In genomic region chr5:56845904-56846479, GRCh38 we compare ENCODE assay signal across 16 cellular contexts. TPM values are rescaled to one million over a fixed set of nuclear protein-coding genes. Genes with fewer than 3 reads are reported as not detected.
DNase-seq lines count a peak whose midpoint lies in the region; ATAC-seq and TF ChIP-seq lines count a peak whose summit lies in the region.
"Had no signal": no experiment of that assay in that cellular context is flagged by ENCODE, and none has a peak within 500 bp of the region (broad histone marks: within the 10 kb centered on the region; RNA-seq: fewer than 3 reads in every experiment).

No MANE protein-coding gene starts in this region.

- H3K27ac Mint-ChIP-seq in activated naive CD4-positive, alpha-beta T cell treated with anti-CD3 and anti-CD28 coated beads, Interleukin-2, amount 10 ng/mL, durations not matched to agents 7 days and 5 days, result peak overlapping the region; percentile 42
- peak overlapping the region; percentile 73 for H3K27ac Mint-ChIP-seq in central memory CD8-positive, alpha-beta T cell (ENCODE audit: low read depth)
- H3K27ac Mint-ChIP-seq in stimulated activated naive B cell treated with anti-CD40 and anti-IgM and Interleukin-4, amounts not matched to agents 10 μg/mL and 1 μg/mL and 100 μg/mL, for 72 hours, result peak overlapping the region; percentile 67
- no peak overlapping the region for H3K27ac Mint-ChIP-seq in activated CD8-positive, alpha-beta T cell treated with anti-CD3 and anti-CD28 coated beads, Interleukin-2, amount 10 ng/mL, durations not matched to agents 7 days and 5 days

- no peaks in the 10 kb centered on the region for H3K9me3 Mint-ChIP-seq in activated naive CD4-positive, alpha-beta T cell treated with anti-CD3 and anti-CD28 coated beads, Interleukin-2, amount 10 ng/mL, durations not matched to agents 7 days and 5 days
- H3K9me3 Mint-ChIP-seq in central memory CD8-positive, alpha-beta T cell, result no peaks in the 10 kb centered on the region
- H3K9me3 Mint-ChIP-seq in stimulated activated naive B cell treated with anti-CD40 and anti-IgM and Interleukin-4, amounts not matched to agents 10 μg/mL and 1 μg/mL and 100 μg/mL, for 72 hours, result no peaks in the 10 kb centered on the region
- H3K9me3 Mint-ChIP-seq in activated CD8-positive, alpha-beta T cell treated with anti-CD3 and anti-CD28 coated beads, Interleukin-2, amount 10 ng/mL, durations not matched to agents 7 days and 5 days (ENCODE audit: insufficient read depth), result no peaks in the 10 kb centered on the region

- DNase-seq in activated naive CD4-positive, alpha-beta T cell treated with anti-CD3 and anti-CD28 coated beads, Interleukin-2, amount 10 ng/mL, durations not matched to agents 7 days and 5 days, result no peak
- no peak for DNase-seq in activated naive CD4-positive, alpha-beta T cell treated with Interleukin-2 at 50 U/mL for 16 hours
- DNase-seq in HEK293T (ENCODE audit: extremely low spot score) (no peak), NCI-H1105 treated with DMSO at 0.1 percent for 48 hours (lab: John Stamatoyannopoulos, UW) (no peak)
- no peak for DNase-seq in central memory CD8-positive, alpha-beta T cell (ENCODE audit: low spot score in 2 of 2)
- DNase-seq in stimulated activated naive B cell treated with anti-CD40 and anti-IgM and Interleukin-4, amounts not matched to agents 10 μg/mL and 1 μg/mL and 100 μg/mL, for 72 hours, result no peak
- no peak for DNase-seq in activated CD8-positive, alpha-beta T cell treated with anti-CD3 and anti-CD28 coated beads, Interleukin-2, amount 10 ng/mL, durations not matched to agents 7 days and 5 days
- DNase-seq: ACHN; activated T-cell treated with anti-CD3 and anti-CD28 coated beads, Interleukin-2, amount 50 U/mL, for 1 hour; DMS153; head of caudate nucleus; KBM-7; NCI-H1436; stimulated activated CD4-positive, alpha-beta T cell treated with anti-CD3 and anti-CD28 coated beads, Interleukin-1b, Interleukin-23, amount 100 ng/mL, for 48 hours had no signal

- CTCF ChIA-PET in activated naive CD4-positive, alpha-beta T cell treated with anti-CD3 and anti-CD28 coated beads, Interleukin-2, amount 10 ng/mL, durations not matched to agents 7 days and 5 days (lab: Charles Lee), result no interaction called here
- CTCF ChIA-PET in HEK293T (lab: Yijun Ruan, JAX), result no interaction called here
- CTCF ChIA-PET in activated CD8-positive, alpha-beta T cell treated with anti-CD3 and anti-CD28 coated beads, Interleukin-2, amount 10 ng/mL, durations not matched to agents 7 days and 5 days (lab: Charles Lee), result no interaction called here

- H3K4me3 Mint-ChIP-seq in activated naive CD4-positive, alpha-beta T cell treated with anti-CD3 and anti-CD28 coated beads, Interleukin-2, amount 10 ng/mL, durations not matched to agents 7 days and 5 days, result no peak overlapping the region
- H3K4me3 Mint-ChIP-seq in central memory CD8-positive, alpha-beta T cell, result no peak overlapping the region
- H3K4me3 Mint-ChIP-seq in stimulated activated naive B cell treated with anti-CD40 and anti-IgM and Interleukin-4, amounts not matched to agents 10 μg/mL and 1 μg/mL and 100 μg/mL, for 72 hours, result no peak overlapping the region
- no peak overlapping the region for H3K4me3 Mint-ChIP-seq in activated CD8-positive, alpha-beta T cell treated with anti-CD3 and anti-CD28 coated beads, Interleukin-2, amount 10 ng/mL, durations not matched to agents 7 days and 5 days

- POLR2A ChIA-PET in HEK293T (lab: Yijun Ruan, JAX), result no interaction called here
- POLR2A ChIA-PET in activated CD8-positive, alpha-beta T cell treated with anti-CD3 and anti-CD28 coated beads, Interleukin-2, amount 10 ng/mL, durations not matched to agents 7 days and 5 days (lab: Charles Lee), result no interaction called here

- no peak for ATAC-seq in central memory CD8-positive, alpha-beta T cell (replicated peaks; ENCODE audit: extremely low read depth, poor library complexity, severe bottlenecking)
- ATAC-seq in stimulated activated naive B cell treated with anti-CD40 and anti-IgM and Interleukin-4, amounts not matched to agents 10 μg/mL and 1 μg/mL and 100 μg/mL, for 72 hours (replicated peaks), result no peak
- ATAC-seq in activated CD8-positive, alpha-beta T cell treated with anti-CD3 and anti-CD28 coated beads, Interleukin-2, amount 10 ng/mL, durations not matched to agents 7 days and 5 days, result no peak
- no peak for ATAC-seq in HG02884 (IDR thresholded peaks at IDR 0.05; ENCODE audit: unreplicated experiment)
- ATAC-seq: HCT116 had no signal

- peaks cover 84% of the 10 kb centered on the region for H3K4me1 Mint-ChIP-seq in activated naive CD4-positive, alpha-beta T cell treated with anti-CD3 and anti-CD28 coated beads, Interleukin-2, amount 10 ng/mL, durations not matched to agents 7 days and 5 days
- peaks cover 79% of the 10 kb centered on the region for H3K4me1 Mint-ChIP-seq in central memory CD8-positive, alpha-beta T cell
- H3K4me1 Mint-ChIP-seq in stimulated activated naive B cell treated with anti-CD40 and anti-IgM and Interleukin-4, amounts not matched to agents 10 μg/mL and 1 μg/mL and 100 μg/mL, for 72 hours, result peaks cover 40 to 91% of the 10 kb centered on the region in 2 donors
- H3K4me1 Mint-ChIP-seq in activated CD8-positive, alpha-beta T cell treated with anti-CD3 and anti-CD28 coated beads, Interleukin-2, amount 10 ng/mL, durations not matched to agents 7 days and 5 days (ENCODE audit: low read depth), result peaks cover 42% of the 10 kb centered on the region

- no peaks in the 10 kb centered on the region for H3K27me3 Mint-ChIP-seq in activated naive CD4-positive, alpha-beta T cell treated with anti-CD3 and anti-CD28 coated beads, Interleukin-2, amount 10 ng/mL, durations not matched to agents 7 days and 5 days
- H3K27me3 Mint-ChIP-seq in central memory CD8-positive, alpha-beta T cell, result no peaks in the 10 kb centered on the region
- H3K27me3 Mint-ChIP-seq in stimulated activated naive B cell treated with anti-CD40 and anti-IgM and Interleukin-4, amounts not matched to agents 10 μg/mL and 1 μg/mL and 100 μg/mL, for 72 hours, result no peaks in the 10 kb centered on the region
- no peaks in the 10 kb centered on the region for H3K27me3 Mint-ChIP-seq in activated CD8-positive, alpha-beta T cell treated with anti-CD3 and anti-CD28 coated beads, Interleukin-2, amount 10 ng/mL, durations not matched to agents 7 days and 5 days (ENCODE audit: low read depth)

- peaks cover 45% of the 10 kb centered on the region for H3K36me3 Mint-ChIP-seq in activated naive CD4-positive, alpha-beta T cell treated with anti-CD3 and anti-CD28 coated beads, Interleukin-2, amount 10 ng/mL, durations not matched to agents 7 days and 5 days
- no peaks in the 10 kb centered on the region for H3K36me3 Mint-ChIP-seq in central memory CD8-positive, alpha-beta T cell (ENCODE audit: insufficient read depth)
- H3K36me3 Mint-ChIP-seq in stimulated activated naive B cell treated with anti-CD40 and anti-IgM and Interleukin-4, amounts not matched to agents 10 μg/mL and 1 μg/mL and 100 μg/mL, for 72 hours, result peaks cover 1 to 18% of the 10 kb centered on the region in 2 donors
- no peaks in the 10 kb centered on the region for H3K36me3 Mint-ChIP-seq in activated CD8-positive, alpha-beta T cell treated with anti-CD3 and anti-CD28 coated beads, Interleukin-2, amount 10 ng/mL, durations not matched to agents 7 days and 5 days (ENCODE audit: low read depth)

TF ChIP-seq in HEK293T, 16 proteins besides CTCF, POLR2A, EP300 and RAD21:
- peak; percentile 53; the same call in 1 of the 2 replicates for TF ChIP-seq PKNOX1 (IDR thresholded peaks at IDR 0.05)
- no peak for TF ChIP-seq SP1 (IDR thresholded peaks at IDR 0.05)

RNA-seq across cellular contexts. Expression of gene MAP3K1, which starts 30.6 kb away (rescaled TPM):
- 10 to 100 TPM; 24.1 to 25.1 TPM for total RNA-seq in activated CD8-positive, alpha-beta T cell treated with anti-CD3 and anti-CD28 coated beads, Interleukin-2, amount 10 ng/mL, durations not matched to agents 7 days and 5 days
